ENCODE assay signal across 8 cellular contexts in genomic region chr1:154878371-154879355, GRCh38. TPM values are rescaled to one million over a fixed set of nuclear protein-coding genes. Genes with fewer than 3 reads are reported as not detected.
A peak's percentile ranks its signal among the peaks of the same experiment; 100 is the strongest.
DNase-seq lines count a peak whose midpoint lies in the region; ATAC-seq lines count a peak whose summit lies in the region.

No MANE protein-coding gene starts in this region.

- peak; percentile 75 for ATAC-seq in HG02642 (IDR thresholded peaks at IDR 0.05; ENCODE audit: poor library complexity, unreplicated experiment)
- peak; percentile 91 for ATAC-seq in left lobe of liver
- no peak for ATAC-seq in GM18519 (IDR thresholded peaks at IDR 0.05; ENCODE audit: low FRiP score, unreplicated experiment)

- DNase-seq in COLO829 (ENCODE audit: low spot score) (peak; percentile 68), NCI-H345 treated with DMSO at 0.1 percent for 48 hours (lab: John Stamatoyannopoulos, UW; ENCODE audit: unreplicated experiment) (peak; percentile 80), cerebellar cortex (ENCODE audit: low spot score) (peak; percentile 80), left lobe of liver (ENCODE audit: low spot score) (peak; percentile 80)
- DNase-seq in activated CD4-positive, alpha-beta T cell treated with anti-CD3 and anti-CD28 coated beads for 1 hour: peak; percentile 60
- DNase-seq in stimulated activated CD4-positive, alpha-beta T cell treated with anti-CD3 and anti-CD28 coated beads, Interleukin-4, amount 100 ng/mL, for 4 hours: peak; percentile 69 to 73

RNA-seq across cellular contexts. Expression of gene KCNN3, which starts 8.6 kb away (rescaled TPM):
- total RNA-seq in left lobe of liver: 0.23 TPM

RNA-seq across cellular contexts. Expression of gene PMVK, which starts 57.9 kb away (rescaled TPM):
- 40.2 TPM for total RNA-seq in left lobe of liver
